ENCODE assay signal across 16 cellular contexts in the genomic region with DNA sequence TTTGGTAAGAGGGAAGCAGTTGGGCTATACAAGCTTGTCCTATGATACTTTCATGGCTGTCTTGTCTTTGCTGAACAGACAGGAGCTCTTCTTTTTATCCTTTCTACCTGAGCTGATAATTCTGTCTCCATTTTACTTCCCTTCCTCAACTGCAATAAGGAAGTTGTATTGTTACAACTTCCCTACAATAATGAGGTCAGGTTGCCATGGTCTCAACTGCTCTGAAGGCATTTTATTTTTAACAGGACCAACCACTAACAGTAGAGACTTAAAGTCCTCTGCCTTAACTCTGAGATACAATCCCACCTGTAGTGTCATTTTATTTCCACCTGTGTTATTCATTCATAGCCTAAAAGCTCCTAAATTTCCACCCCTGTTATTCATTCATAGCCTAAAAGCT.
DNase-seq lines count a peak whose midpoint lies in the region; ATAC-seq and TF ChIP-seq lines count a peak whose summit lies in the region.
"Had no signal": no experiment of that assay in that cellular context is flagged by ENCODE, and none has a peak within 500 bp of the region (broad histone marks: within the 10 kb centered on the region; RNA-seq: fewer than 3 reads in every experiment).

No MANE protein-coding gene starts in this region.

- no peaks in the 10 kb centered on the region for H3K9me3 ChIP-seq in CD4-positive, alpha-beta T cell (ENCODE audit: control insufficient read depth, low read length)
- H3K9me3 ChIP-seq in SK-N-SH = no peaks in the 10 kb centered on the region
- H3K9me3 ChIP-seq: sigmoid colon, uterus had no signal

- no peak for TF ChIP-seq RAD21 in SK-N-SH (IDR thresholded peaks at IDR 0.05; ENCODE audit: low read length)

- CTCF ChIA-PET in CD4-positive, alpha-beta T cell (lab: Charles Lee) = no interaction called here
- CTCF ChIA-PET in activated CD4-positive, alpha-beta memory T cell treated with anti-CD3 and anti-CD28 coated beads for 36 hours (lab: Charles Lee) = interaction anchor here (0.6 to 0.7 kb wide), 2 partner anchors 14 to 144 kb away, joined by 3 to 4 read pairs; no protein-coding TSS in a partner anchor
- CTCF ChIA-PET in SK-N-SH (lab: Yijun Ruan, JAX) = interaction anchor here (0.7 to 1.8 kb wide), 4 partner anchors 12 to 145 kb away, joined by 3 to 9 read pairs (median 5); no protein-coding TSS in a partner anchor

- no peaks in the 10 kb centered on the region for H3K27me3 Mint-ChIP-seq in CD4-positive, alpha-beta T cell
- H3K27me3 Mint-ChIP-seq in activated CD4-positive, alpha-beta memory T cell treated with anti-CD3 and anti-CD28 coated beads for 36 hours = no peaks in the 10 kb centered on the region
- H3K27me3 Mint-ChIP-seq in naive thymus-derived CD8-positive, alpha-beta T cell = no peaks in the 10 kb centered on the region

- H3K9me2 ChIP-seq in SK-N-SH = no peaks in the 10 kb centered on the region

- H3K36me3 ChIP-seq in SK-N-SH (replicated peaks in 1 of 2; ENCODE audit: control insufficient read depth in 1 of 2, insufficient read depth in 2 of 2, low read length in 1 of 2) = no peaks in the 10 kb centered on the region
- H3K36me3 ChIP-seq: sigmoid colon, uterus, WERI-Rb-1 had no signal

- H3K79me2 ChIP-seq in SK-N-SH (ENCODE audit: insufficient read depth) = no peaks in the 10 kb centered on the region

- no peak for TF ChIP-seq CTCF in CD4-positive, alpha-beta T cell (IDR thresholded peaks at IDR 0.05)
- TF ChIP-seq CTCF in HL-60 (IDR thresholded peaks at IDR 0.05; ENCODE audit: insufficient read depth, low read length) (no peak), SK-N-SH (IDR thresholded peaks at IDR 0.05) (no peak)

- H3K4me1 ChIP-seq in SK-N-SH (ENCODE audit: control insufficient read depth in 1 of 2, insufficient read depth in 2 of 2, low read depth in 1 of 2, low read length in 1 of 2) = no peaks in the 10 kb centered on the region
- H3K4me1 ChIP-seq: sigmoid colon, uterus had no signal

- POLR2A ChIA-PET in CD4-positive, alpha-beta T cell (lab: Charles Lee) = interaction anchor here (0.6 kb wide), 2 partner anchors 23 to 63 kb away, joined by 3 read pairs; no protein-coding TSS in a partner anchor
- POLR2A ChIA-PET in activated CD4-positive, alpha-beta memory T cell treated with anti-CD3 and anti-CD28 coated beads for 36 hours (lab: Charles Lee) = no interaction called here
- POLR2A ChIA-PET in naive thymus-derived CD8-positive, alpha-beta T cell (lab: Charles Lee) = interaction anchor here (1.0 to 1.5 kb wide), 2 partner anchors 11 to 18 kb away, joined by 3 read pairs; no protein-coding TSS in a partner anchor
- POLR2A ChIA-PET in SK-N-SH (lab: Yijun Ruan, JAX) = interaction anchor here (0.6 kb wide), 2 partner anchors 13 to 14 kb away, joined by 4 to 5 read pairs; no protein-coding TSS in a partner anchor

- DNase-seq in CD4-positive, alpha-beta T cell = no peak
- DNase-seq in HL-60 (ENCODE audit: low read depth in 1 of 2, low spot score in 1 of 2) (peak; percentile 33 to 57), erythroblast (lab: John Stamatoyannopoulos, UW) (no peak), SK-N-SH (no peak)
- no peak for DNase-seq in activated CD4-positive, alpha-beta memory T cell treated with anti-CD3 and anti-CD28 coated beads for 36 hours
- DNase-seq in naive thymus-derived CD8-positive, alpha-beta T cell = no peak
- DNase-seq: activated T-cell treated with anti-CD3 and anti-CD28 coated beads, Interleukin-2, amount 50 U/mL, for 4 hours; COR-L47; H7; NCI-H2081 treated with DMSO at 0.1 percent for 48 hours; sigmoid colon; stimulated activated CD4-positive, alpha-beta T cell treated with anti-CD3 and anti-CD28 coated beads, Interleukin-4, amount 100 ng/mL, for 24 hours; uterus; WERI-Rb-1 had no signal

- no peaks in the 10 kb centered on the region for H4K20me1 ChIP-seq in SK-N-SH (ENCODE audit: insufficient read depth)

- peaks cover 90% of the 10 kb centered on the region for H3K36me3 Mint-ChIP-seq in CD4-positive, alpha-beta T cell (ENCODE audit: low read depth)
- H3K36me3 Mint-ChIP-seq in activated CD4-positive, alpha-beta memory T cell treated with anti-CD3 and anti-CD28 coated beads for 36 hours = peaks cover 28% of the 10 kb centered on the region
- H3K36me3 Mint-ChIP-seq in naive thymus-derived CD8-positive, alpha-beta T cell = peaks cover 6 to 79% (median 25%) of the 10 kb centered on the region in 3 donors

- H3K4me3 Mint-ChIP-seq in CD4-positive, alpha-beta T cell = no peak overlapping the region
- H3K4me3 Mint-ChIP-seq in activated CD4-positive, alpha-beta memory T cell treated with anti-CD3 and anti-CD28 coated beads for 36 hours = no peak overlapping the region
- peak overlapping the region in 1 of 10 donors; percentile 20 for H3K4me3 Mint-ChIP-seq in naive thymus-derived CD8-positive, alpha-beta T cell
- H3K4me3 Mint-ChIP-seq: activated T-cell treated with anti-CD3 and anti-CD28 coated beads, Interleukin-2, amount 50 U/mL, for 4 hours had no signal

- no peaks in the 10 kb centered on the region for H3K9me3 Mint-ChIP-seq in CD4-positive, alpha-beta T cell
- H3K9me3 Mint-ChIP-seq in activated CD4-positive, alpha-beta memory T cell treated with anti-CD3 and anti-CD28 coated beads for 36 hours = no peaks in the 10 kb centered on the region
- H3K9me3 Mint-ChIP-seq in naive thymus-derived CD8-positive, alpha-beta T cell = peaks cover 0 to 4% (median 0%) of the 10 kb centered on the region in 9 donors

- H3K4me2 ChIP-seq in SK-N-SH = no peak overlapping the region

- H3K27ac Mint-ChIP-seq in CD4-positive, alpha-beta T cell = peak overlapping the region; percentile 75
- peak overlapping the region; percentile 61 for H3K27ac Mint-ChIP-seq in activated CD4-positive, alpha-beta memory T cell treated with anti-CD3 and anti-CD28 coated beads for 36 hours
- H3K27ac Mint-ChIP-seq in naive thymus-derived CD8-positive, alpha-beta T cell = peak overlapping the region in 9 of 10 donors; percentile 1 to 90 (median 61)

- no peak overlapping the region for H3K27ac ChIP-seq in CD4-positive, alpha-beta T cell (ENCODE audit: low read depth, low read length)
- peak overlapping the region; percentile 58 for H3K27ac ChIP-seq in HL-60 (replicated peaks)
- H3K27ac ChIP-seq in SK-N-SH (ENCODE audit: low read depth in 2 of 2, low read length in 1 of 2) = no peak overlapping the region
- H3K27ac ChIP-seq: sigmoid colon, uterus, WERI-Rb-1 had no signal

- H3K4me1 Mint-ChIP-seq in CD4-positive, alpha-beta T cell (ENCODE audit: low read depth) = peaks cover 27% of the 10 kb centered on the region
- peaks cover 33% of the 10 kb centered on the region for H3K4me1 Mint-ChIP-seq in activated CD4-positive, alpha-beta memory T cell treated with anti-CD3 and anti-CD28 coated beads for 36 hours (ENCODE audit: low read depth)
- peaks cover 13 to 25% (median 20%) of the 10 kb centered on the region in 4 donors for H3K4me1 Mint-ChIP-seq in naive thymus-derived CD8-positive, alpha-beta T cell

- TF ChIP-seq POLR2A in erythroblast (IDR thresholded peaks at IDR 0.05; ENCODE audit: low read length) = no peak

- intact Hi-C loops in CD4-positive, alpha-beta T cell (cut with DNase I, micrococcal nuclease) = no loop called here
- intact Hi-C loops in activated CD4-positive, alpha-beta memory T cell treated with anti-CD3 and anti-CD28 coated beads for 36 hours (cut with micrococcal nuclease) = no loop called here

- H2AFZ ChIP-seq in SK-N-SH (ENCODE audit: low read depth) = no peak overlapping the region

- H3K4me3 ChIP-seq in HL-60 (replicated peaks; ENCODE audit: insufficient read depth, low read length) = no peak overlapping the region
- H3K4me3 ChIP-seq in SK-N-SH (ENCODE audit: low read depth in 2 of 2, low read length in 1 of 2) = no peak overlapping the region
- H3K4me3 ChIP-seq: sigmoid colon, uterus had no signal

- no peak for ATAC-seq in CD4-positive, alpha-beta T cell (ENCODE audit: poor library complexity)
- ATAC-seq in naive thymus-derived CD8-positive, alpha-beta T cell = no peak
- ATAC-seq in HG02852 (IDR thresholded peaks at IDR 0.05; ENCODE audit: unreplicated experiment) = no peak
- ATAC-seq: activated T-cell treated with anti-CD3 and anti-CD28 coated beads, Interleukin-2, amount 50 U/mL, for 4 hours; Right ventricle myocardium inferior had no signal

- no peaks in the 10 kb centered on the region for H3K27me3 ChIP-seq in CD4-positive, alpha-beta T cell (ENCODE audit: control insufficient read depth, insufficient read depth, low read length)
- H3K27me3 ChIP-seq in HL-60 (ENCODE audit: insufficient read depth, poor library complexity, severe bottlenecking) = no peaks in the 10 kb centered on the region
- H3K27me3 ChIP-seq in SK-N-SH (ENCODE audit: insufficient read depth) = no peaks in the 10 kb centered on the region
- H3K27me3 ChIP-seq: sigmoid colon, uterus had no signal

- no peak for TF ChIP-seq EP300 in SK-N-SH (IDR thresholded peaks at IDR 0.05; ENCODE audit: borderline replicate concordance in 1 of 2, low read depth in 1 of 2, low read length in 1 of 2)

- no peaks in the 10 kb centered on the region for H3F3A ChIP-seq in SK-N-SH (replicated peaks; ENCODE audit: insufficient read depth)

- H3K9ac ChIP-seq in SK-N-SH = no peak overlapping the region

TF ChIP-seq in SK-N-SH, 30 proteins besides CTCF, POLR2A, EP300 and RAD21 (continues in another document):
- TF ChIP-seq POLR2AphosphoS5 (IDR thresholded peaks at IDR 0.05; ENCODE audit: low read depth, low read length) (no peak), MEF2A (IDR thresholded peaks at IDR 0.05; ENCODE audit: borderline replicate concordance, low read depth) (no peak), CHD2 (IDR thresholded peaks at IDR 0.05; ENCODE audit: low read length, partially characterized antibody) (no peak)
- TF ChIP-seq, protein P1, sequence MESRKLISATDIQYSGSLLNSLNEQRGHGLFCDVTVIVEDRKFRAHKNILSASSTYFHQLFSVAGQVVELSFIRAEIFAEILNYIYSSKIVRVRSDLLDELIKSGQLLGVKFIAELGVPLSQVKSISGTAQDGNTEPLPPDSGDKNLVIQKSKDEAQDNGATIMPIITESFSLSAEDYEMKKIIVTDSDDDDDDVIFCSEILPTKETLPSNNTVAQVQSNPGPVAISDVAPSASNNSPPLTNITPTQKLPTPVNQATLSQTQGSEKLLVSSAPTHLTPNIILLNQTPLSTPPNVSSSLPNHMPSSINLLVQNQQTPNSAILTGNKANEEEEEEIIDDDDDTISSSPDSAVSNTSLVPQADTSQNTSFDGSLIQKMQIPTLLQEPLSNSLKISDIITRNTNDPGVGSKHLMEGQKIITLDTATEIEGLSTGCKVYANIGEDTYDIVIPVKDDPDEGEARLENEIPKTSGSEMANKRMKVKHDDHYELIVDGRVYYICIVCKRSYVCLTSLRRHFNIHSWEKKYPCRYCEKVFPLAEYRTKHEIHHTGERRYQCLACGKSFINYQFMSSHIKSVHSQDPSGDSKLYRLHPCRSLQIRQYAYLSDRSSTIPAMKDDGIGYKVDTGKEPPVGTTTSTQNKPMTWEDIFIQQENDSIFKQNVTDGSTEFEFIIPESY (IDR thresholded peaks at IDR 0.05; ENCODE audit: borderline replicate concordance, low read depth) = no peak

Comparison
In these comparisons a context has a peak if more than half of its experiments do, and no peak if none do; other contexts are left out.
1. DNase-seq: peak in HL-60 (2 of 2); none in CD4-positive, alpha-beta T cell (0 of 10), activated CD4-positive, alpha-beta memory T cell treated with anti-CD3 and anti-CD28 coated beads for 36 hours (single experiment), naive thymus-derived CD8-positive, alpha-beta T cell (0 of 10), erythroblast (0 of 2) and SK-N-SH (single experiment).
2. Peak in every context shown above with its lines, with median percentiles within 50 percentile points of each other: H3K27ac Mint-ChIP-seq.